ENCODE assay signal across 8 cellular contexts in genomic region chr10:43407576-43408330, GRCh38. TPM values are rescaled to one million over a fixed set of nuclear protein-coding genes. Genes with fewer than 3 reads are reported as not detected.
DNase-seq lines count a peak whose midpoint lies in the region; ATAC-seq and TF ChIP-seq lines count a peak whose summit lies in the region.

No MANE protein-coding gene starts in this region.

- peaks cover 36% of the 10 kb centered on the region for H3K4me1 Mint-ChIP-seq in T-helper 17 cell

- peak overlapping the region; percentile 100 for H3K27ac Mint-ChIP-seq in T-helper 17 cell

- peak; percentile 47; the same call in 1 of the 2 replicates for TF ChIP-seq CTCF in GM12875 (IDR thresholded peaks at IDR 0.05; ENCODE audit: borderline replicate concordance, insufficient read depth, low read depth, low read length)
- TF ChIP-seq CTCF in NB4 (IDR thresholded peaks at IDR 0.05; ENCODE audit: low read depth, low read length), result peak; percentile 14
- peak; percentile 16 to 33 (median 19) for TF ChIP-seq CTCF in ascending aorta (IDR thresholded peaks at IDR 0.05)

- peaks cover 5% of the 10 kb centered on the region for H3K36me3 Mint-ChIP-seq in T-helper 17 cell (ENCODE audit: low read depth)

- peak; percentile 87 for TF ChIP-seq POLR2A in NB4 (IDR thresholded peaks at IDR 0.05; ENCODE audit: extremely low read depth, insufficient read length)

- no peaks in the 10 kb centered on the region for H3K27me3 ChIP-seq in ascending aorta

- DNase-seq in NB4 (ENCODE audit: low read depth), result peak; percentile 96
- peak; percentile 66 to 78 (median 75) for DNase-seq in T-helper 17 cell
- peak; percentile 77 to 95 for DNase-seq in ascending aorta (ENCODE audit: low spot score in 2 of 2)
- DNase-seq in hepatic stellate cell (ENCODE audit: low spot score), result peak; percentile 89
- peak; percentile 88 for DNase-seq in retina
- DNase-seq in OCI-M2 (lab: John Stamatoyannopoulos, UW; ENCODE audit: unreplicated experiment), result no peak

- H3K36me3 ChIP-seq in ascending aorta, result peaks cover 0 to 8% of the 10 kb centered on the region in 2 donors

- H3K4me3 ChIP-seq in GM12875 (ENCODE audit: low read depth, low read length) (peak overlapping the region; percentile 95), NB4 (ENCODE audit: low read depth, low read length) (peak overlapping the region; percentile 98), ascending aorta (peak overlapping the region; percentile 81 to 85)

- H3K27me3 Mint-ChIP-seq in T-helper 17 cell, result no peaks in the 10 kb centered on the region

- intact Hi-C loops in ascending aorta (cut with DNase I), result loop anchor here (1.0 to 5.0 kb wide), 4 partner anchors 11 to 1160 kb away; partner anchors contain the start of gene CSGALNACT2

- peak overlapping the region; percentile 97 for H3K4me3 Mint-ChIP-seq in T-helper 17 cell

- peak; percentile 48 for ATAC-seq in HG02588 (IDR thresholded peaks at IDR 0.05; ENCODE audit: unreplicated experiment)
- peak; percentile 40 for ATAC-seq in T-helper 17 cell

- peaks cover 6 to 29% of the 10 kb centered on the region in 2 donors for H3K4me1 ChIP-seq in ascending aorta

- H3K9me3 ChIP-seq in T-helper 17 cell (ENCODE audit: control insufficient read depth, low read length, poor library complexity, severe bottlenecking), result no peaks in the 10 kb centered on the region
- H3K9me3 ChIP-seq in ascending aorta, result no peaks in the 10 kb centered on the region

- H3K27ac ChIP-seq in ascending aorta, result peak overlapping the region; percentile 100

RNA-seq across cellular contexts. Expression of gene HNRNPF, which starts 1.2 kb away (rescaled TPM):
- total RNA-seq in T-helper 17 cell, result 100 to 1,000 TPM; 131 to 144 TPM
- total RNA-seq in ascending aorta, result 101 TPM

RNA-seq across cellular contexts. Expression of gene ZNF487, which starts 29.2 kb away (rescaled TPM):
- total RNA-seq in T-helper 17 cell (1 to 10 TPM; 7.9 to 8.7 TPM), ascending aorta (3.9 TPM)

RNA-seq across cellular contexts. Expression of gene FXYD4, which starts 36.3 kb away (rescaled TPM):
- total RNA-seq in T-helper 17 cell, result not detected
- total RNA-seq in ascending aorta, result not detected
